ENCODE assay signal across 1 cellular context in genomic region chr9:98207606-98208005, GRCh38.
TF ChIP-seq lines count a peak whose summit lies in the region.

No MANE protein-coding gene starts in this region.

TF ChIP-seq in HCT116, 20 proteins besides CTCF, POLR2A, EP300 and RAD21 (continued from another document):
- TF ChIP-seq, protein P1, sequence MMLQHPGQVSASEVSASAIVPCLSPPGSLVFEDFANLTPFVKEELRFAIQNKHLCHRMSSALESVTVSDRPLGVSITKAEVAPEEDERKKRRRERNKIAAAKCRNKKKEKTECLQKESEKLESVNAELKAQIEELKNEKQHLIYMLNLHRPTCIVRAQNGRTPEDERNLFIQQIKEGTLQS (IDR thresholded peaks at IDR 0.05): no peak
- TF ChIP-seq ZFX (IDR thresholded peaks at IDR 0.05) (no peak), ELF1 (IDR thresholded peaks at IDR 0.05; ENCODE audit: borderline replicate concordance, low read depth) (no peak), ZNF274 (IDR thresholded peaks at IDR 0.05; ENCODE audit: low read depth, low read length) (no peak), CBX3 (IDR thresholded peaks at IDR 0.05; ENCODE audit: low read depth) (no peak), EGR1 (IDR thresholded peaks at IDR 0.05; ENCODE audit: low read depth) (no peak)
- TF ChIP-seq, protein P2, sequence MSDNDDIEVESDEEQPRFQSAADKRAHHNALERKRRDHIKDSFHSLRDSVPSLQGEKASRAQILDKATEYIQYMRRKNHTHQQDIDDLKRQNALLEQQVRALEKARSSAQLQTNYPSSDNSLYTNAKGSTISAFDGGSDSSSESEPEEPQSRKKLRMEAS (IDR thresholded peaks at IDR 0.05): no peak
